Comparison of ENCODE assay signal across 24 cellular contexts in genomic region chr1:23610677-23611076, GRCh38. TPM values are rescaled to one million over a fixed set of nuclear protein-coding genes. Genes with fewer than 3 reads are reported as not detected.
DNase-seq lines count a peak whose midpoint lies in the region; ATAC-seq lines count a peak whose summit lies in the region.
"Had no signal": no experiment of that assay in that cellular context is flagged by ENCODE, and none has a peak within 500 bp of the region (broad histone marks: within the 10 kb centered on the region; RNA-seq: fewer than 3 reads in every experiment).

No MANE protein-coding gene starts in this region.

- peaks cover 73% of the 10 kb centered on the region for H3K4me1 Mint-ChIP-seq in activated naive CD4-positive, alpha-beta T cell treated with anti-CD3 and anti-CD28 coated beads, Interleukin-2, amount 50 U/mL, for 24 hours
- peaks cover 54 to 74% (median 60%) of the 10 kb centered on the region in 3 donors for H3K4me1 Mint-ChIP-seq in IgD-negative memory B cell
- H3K4me1 Mint-ChIP-seq in activated naive CD8-positive, alpha-beta T cell treated with anti-CD3 and anti-CD28 coated beads for 36 hours: peaks cover 61% of the 10 kb centered on the region

- no peaks in the 10 kb centered on the region for H3K36me3 Mint-ChIP-seq in activated naive CD4-positive, alpha-beta T cell treated with anti-CD3 and anti-CD28 coated beads, Interleukin-2, amount 50 U/mL, for 24 hours
- peaks cover 2% of the 10 kb centered on the region for H3K36me3 Mint-ChIP-seq in IgD-negative memory B cell
- no peaks in the 10 kb centered on the region for H3K36me3 Mint-ChIP-seq in activated naive CD8-positive, alpha-beta T cell treated with anti-CD3 and anti-CD28 coated beads for 36 hours
- H3K36me3 Mint-ChIP-seq: stimulated activated naive B cell treated with anti-CD40 and anti-IgM and Interleukin-4, amounts not matched to agents 10 μg/mL and 1 μg/mL and 100 μg/mL, for 72 hours had no signal

- H3K9ac ChIP-seq in neuronal stem cell (ENCODE audit: low read depth, low read length, poor library complexity): no peak overlapping the region

- H3K36me3 ChIP-seq in neuronal stem cell (replicated peaks in 1 of 2; ENCODE audit: control insufficient read depth in 2 of 2, insufficient read depth in 2 of 2, low read length in 2 of 2): no peaks in the 10 kb centered on the region
- H3K36me3 ChIP-seq: BE2C, cardiac muscle cell, vagina had no signal

- no peak for DNase-seq in activated naive CD4-positive, alpha-beta T cell treated with Interleukin-2 at 50 U/mL for 16 hours
- no peak for DNase-seq in activated naive CD8-positive, alpha-beta T cell treated with anti-CD3 and anti-CD28 coated beads for 36 hours
- DNase-seq in neuronal stem cell (ENCODE audit: low spot score) (no peak), caudate nucleus (lab: John Stamatoyannopoulos, UW) (no peak), epidermal melanocyte (ENCODE audit: insufficient read length, low spot score) (no peak)
- DNase-seq: activated CD4-positive, alpha-beta T cell treated with anti-CD3 and anti-CD28 coated beads, Interleukin-2, amount 50 U/mL, for 1 hour; anterior cingulate cortex; BE2C; left ventricle myocardium superior; mucosa of descending colon; NCI-H1048; NCI-H187; occipital lobe; RPMI8226; small intestine; stimulated activated naive B cell treated with anti-CD40 and anti-IgM and Interleukin-4, amounts not matched to agents 10 μg/mL and 1 μg/mL and 100 μg/mL, for 72 hours; testis had no signal

- no peak overlapping the region for H2BK120ac ChIP-seq in neuronal stem cell (ENCODE audit: low read depth, low read length)

- H3K27ac ChIP-seq in neuronal stem cell (replicated peaks; ENCODE audit: low read length) (no peak overlapping the region), caudate nucleus (ENCODE audit: low read depth, low read length) (no peak overlapping the region)
- H3K27ac ChIP-seq: A549, cardiac muscle cell, testis, vagina had no signal

- H3K18ac ChIP-seq in neuronal stem cell (ENCODE audit: low read length): no peak overlapping the region

- ATAC-seq in HG02870 (IDR thresholded peaks at IDR 0.05; ENCODE audit: unreplicated experiment): no peak
- ATAC-seq: A549; left ventricle myocardium superior; mucosa of descending colon; stimulated activated naive B cell treated with anti-CD40 and anti-IgM and Interleukin-4, amounts not matched to agents 10 μg/mL and 1 μg/mL and 100 μg/mL, for 72 hours had no signal

- H3K27ac Mint-ChIP-seq in activated naive CD4-positive, alpha-beta T cell treated with anti-CD3 and anti-CD28 coated beads, Interleukin-2, amount 50 U/mL, for 24 hours: peak overlapping the region; percentile 36
- peak overlapping the region in 2 of 3 donors; percentile 56 to 67 for H3K27ac Mint-ChIP-seq in IgD-negative memory B cell
- H3K27ac Mint-ChIP-seq in activated naive CD8-positive, alpha-beta T cell treated with anti-CD3 and anti-CD28 coated beads for 36 hours: peak overlapping the region; percentile 40
- H3K27ac Mint-ChIP-seq: stimulated activated naive B cell treated with anti-CD40 and anti-IgM and Interleukin-4, amounts not matched to agents 10 μg/mL and 1 μg/mL and 100 μg/mL, for 72 hours; T-helper 1 cell treated with Interleukin-12 subunit alpha and Interleukin-12 subunit beta and Interleukin-4 antibody, amounts not matched to agents 30 μg/mL and 1 μg/mL, for 36 hours had no signal

- H3K4ac ChIP-seq in neuronal stem cell (ENCODE audit: low read length): no peak overlapping the region

- no peaks in the 10 kb centered on the region for H3K27me3 Mint-ChIP-seq in activated naive CD4-positive, alpha-beta T cell treated with anti-CD3 and anti-CD28 coated beads, Interleukin-2, amount 50 U/mL, for 24 hours
- no peaks in the 10 kb centered on the region for H3K27me3 Mint-ChIP-seq in IgD-negative memory B cell
- H3K27me3 Mint-ChIP-seq in activated naive CD8-positive, alpha-beta T cell treated with anti-CD3 and anti-CD28 coated beads for 36 hours: no peaks in the 10 kb centered on the region
- H3K27me3 Mint-ChIP-seq: stimulated activated naive B cell treated with anti-CD40 and anti-IgM and Interleukin-4, amounts not matched to agents 10 μg/mL and 1 μg/mL and 100 μg/mL, for 72 hours had no signal

- H2BK5ac ChIP-seq in neuronal stem cell (ENCODE audit: low read length): no peak overlapping the region

- H2BK12ac ChIP-seq in neuronal stem cell (ENCODE audit: low read length): no peak overlapping the region

- peak overlapping the region; percentile 24 for H3K4me3 Mint-ChIP-seq in activated naive CD4-positive, alpha-beta T cell treated with anti-CD3 and anti-CD28 coated beads, Interleukin-2, amount 50 U/mL, for 24 hours
- peak overlapping the region in 1 of 4 donors; percentile 1 for H3K4me3 Mint-ChIP-seq in IgD-negative memory B cell
- H3K4me3 Mint-ChIP-seq in activated naive CD8-positive, alpha-beta T cell treated with anti-CD3 and anti-CD28 coated beads for 36 hours: no peak overlapping the region
- H3K4me3 Mint-ChIP-seq: stimulated activated naive B cell treated with anti-CD40 and anti-IgM and Interleukin-4, amounts not matched to agents 10 μg/mL and 1 μg/mL and 100 μg/mL, for 72 hours; T-helper 1 cell treated with Interleukin-12 subunit alpha and Interleukin-12 subunit beta and Interleukin-4 antibody, amounts not matched to agents 30 μg/mL and 1 μg/mL, for 36 hours had no signal

- peaks cover 6 to 7% of the 10 kb centered on the region in 2 donors for H3K4me1 ChIP-seq in neuronal stem cell (ENCODE audit: control insufficient read depth in 2 of 2, insufficient read depth in 1 of 2, low read depth in 1 of 2, low read length in 2 of 2)
- H3K4me1 ChIP-seq: A549, BE2C, testis, vagina had no signal

- peak overlapping the region; percentile 51 for H2AK5ac ChIP-seq in neuronal stem cell (ENCODE audit: low read depth, low read length)

- H4K8ac ChIP-seq in neuronal stem cell (ENCODE audit: low read depth, low read length): no peak overlapping the region

- no peaks in the 10 kb centered on the region for H3K9me3 ChIP-seq in neuronal stem cell (replicated peaks in 1 of 2; ENCODE audit: control insufficient read depth in 2 of 2, insufficient read depth in 1 of 2, low read depth in 1 of 2, low read length in 2 of 2)
- H3K9me3 ChIP-seq: A549, BE2C, mucosa of descending colon, testis, vagina had no signal

- H3K4me2 ChIP-seq in neuronal stem cell (ENCODE audit: insufficient read depth, low read length, poor library complexity, severe bottlenecking): no peak overlapping the region
- H3K4me2 ChIP-seq: A549 had no signal

- H3K79me1 ChIP-seq in neuronal stem cell (ENCODE audit: low read depth, low read length): no peaks in the 10 kb centered on the region

- no CpG with 5 or more reads among the region's 1 CpG for WGBS in neuronal stem cell (ENCODE audit: extremely low coverage in 2 of 2, insufficient read length in 2 of 2, insufficient replicate concordance in 1 of 2), 2 donors

- H3K23ac ChIP-seq in neuronal stem cell (ENCODE audit: low read depth, low read length, poor library complexity): no peak overlapping the region

- no peak overlapping the region for H4K91ac ChIP-seq in neuronal stem cell (ENCODE audit: low read depth, low read length, poor library complexity)

- H3K9me3 Mint-ChIP-seq in activated naive CD4-positive, alpha-beta T cell treated with anti-CD3 and anti-CD28 coated beads, Interleukin-2, amount 50 U/mL, for 24 hours: no peaks in the 10 kb centered on the region
- H3K9me3 Mint-ChIP-seq in IgD-negative memory B cell: no peaks in the 10 kb centered on the region
- H3K9me3 Mint-ChIP-seq in activated naive CD8-positive, alpha-beta T cell treated with anti-CD3 and anti-CD28 coated beads for 36 hours: no peaks in the 10 kb centered on the region
- H3K9me3 Mint-ChIP-seq: stimulated activated naive B cell treated with anti-CD40 and anti-IgM and Interleukin-4, amounts not matched to agents 10 μg/mL and 1 μg/mL and 100 μg/mL, for 72 hours; T-helper 1 cell treated with Interleukin-12 subunit alpha and Interleukin-12 subunit beta and Interleukin-4 antibody, amounts not matched to agents 30 μg/mL and 1 μg/mL, for 36 hours had no signal

- no peak overlapping the region for H2BK15ac ChIP-seq in neuronal stem cell (ENCODE audit: low read length)

- no peak overlapping the region for H2AFZ ChIP-seq in neuronal stem cell (ENCODE audit: low read length)

- peak overlapping the region; percentile 42 for H3K14ac ChIP-seq in neuronal stem cell (ENCODE audit: low read length)

- H3K4me3 ChIP-seq in neuronal stem cell (ENCODE audit: low read length in 2 of 2): no peak overlapping the region
- H3K4me3 ChIP-seq: A549, cardiac muscle cell, mucosa of descending colon, testis, vagina had no signal

- H3K27me3 ChIP-seq in neuronal stem cell (ENCODE audit: control insufficient read depth in 3 of 3, insufficient read depth in 3 of 3, low read depth in 1 of 3, low read length in 3 of 3): no peaks in the 10 kb centered on the region
- H3K27me3 ChIP-seq: BE2C, cardiac muscle cell, testis, vagina had no signal

RNA-seq across cellular contexts. Expression of gene ID3, which starts 51.4 kb away (rescaled TPM):
- polyA plus RNA-seq in IgD-negative memory B cell: 74.0 TPM
- 10 to 100 TPM; 59.1 to 59.5 TPM for total RNA-seq in activated naive CD8-positive, alpha-beta T cell treated with anti-CD3 and anti-CD28 coated beads for 36 hours
- 99.9 TPM for polyA plus RNA-seq in neuronal stem cell (2013, experiment 1 of 2)
- polyA plus RNA-seq in neuronal stem cell (2013, experiment 2 of 2): 99.2 TPM
